Comparison of ENCODE assay signal across 10 cellular contexts in genomic region chr20:25194333-25194972, GRCh38. TPM values are rescaled to one million over a fixed set of nuclear protein-coding genes. Genes with fewer than 3 reads are reported as not detected.
DNase-seq lines count a peak whose midpoint lies in the region; ATAC-seq and TF ChIP-seq lines count a peak whose summit lies in the region.
"Had no signal": no experiment of that assay in that cellular context is flagged by ENCODE, and none has a peak within 500 bp of the region (broad histone marks: within the 10 kb centered on the region; RNA-seq: fewer than 3 reads in every experiment).

No MANE protein-coding gene starts in this region.

- no peaks in the 10 kb centered on the region for H3K27me3 Mint-ChIP-seq in activated naive CD8-positive, alpha-beta T cell treated with anti-CD3 and anti-CD28 coated beads, Interleukin-2, amount 50 U/mL, for 24 hours
- peaks cover 6% of the 10 kb centered on the region for H3K27me3 Mint-ChIP-seq in neural crest cell (ENCODE audit: low read depth)

- no peak overlapping the region for H3K27ac Mint-ChIP-seq in activated naive CD8-positive, alpha-beta T cell treated with anti-CD3 and anti-CD28 coated beads, Interleukin-2, amount 50 U/mL, for 24 hours
- H3K27ac Mint-ChIP-seq in neural crest cell (ENCODE audit: unreplicated experiment), result no peak overlapping the region

- peaks cover 35% of the 10 kb centered on the region for H3K4me1 Mint-ChIP-seq in activated naive CD8-positive, alpha-beta T cell treated with anti-CD3 and anti-CD28 coated beads, Interleukin-2, amount 50 U/mL, for 24 hours
- H3K4me1 Mint-ChIP-seq in neural crest cell, result peaks cover 28% of the 10 kb centered on the region

- no peak for ATAC-seq in activated naive CD8-positive, alpha-beta T cell treated with anti-CD3 and anti-CD28 coated beads, Interleukin-2, amount 50 U/mL, for 24 hours
- no peak for ATAC-seq in GM21381 (IDR thresholded peaks at IDR 0.05; ENCODE audit: unreplicated experiment)
- ATAC-seq in GM21390 (IDR thresholded peaks at IDR 0.05; ENCODE audit: unreplicated experiment), result no peak

- no peak for TF ChIP-seq CTCF in GM10248 (IDR thresholded peaks at IDR 0.05; ENCODE audit: control extremely low read depth, extremely low read depth, low read depth, missing control alignments)
- TF ChIP-seq CTCF in neural crest cell (conservative IDR thresholded peaks at IDR 0.05), result no peak

- POLR2A ChIA-PET in GM10248 (lab: Yijun Ruan, JAX), result interaction anchor here (1.0 kb wide), 1 partner anchor 54 kb away, joined by 3 read pairs; the partner anchor contains the start of gene PYGB

- H3K9me3 Mint-ChIP-seq in activated naive CD8-positive, alpha-beta T cell treated with anti-CD3 and anti-CD28 coated beads, Interleukin-2, amount 50 U/mL, for 24 hours, result no peaks in the 10 kb centered on the region
- no peaks in the 10 kb centered on the region for H3K9me3 Mint-ChIP-seq in neural crest cell

- H3K36me3 Mint-ChIP-seq in activated naive CD8-positive, alpha-beta T cell treated with anti-CD3 and anti-CD28 coated beads, Interleukin-2, amount 50 U/mL, for 24 hours (ENCODE audit: low read depth), result peaks cover 2% of the 10 kb centered on the region
- no peaks in the 10 kb centered on the region for H3K36me3 Mint-ChIP-seq in neural crest cell (ENCODE audit: low read depth)

- CTCF ChIA-PET in GM10248 (lab: Yijun Ruan, JAX), result interaction anchor here (1.9 to 2.0 kb wide), 2 partner anchors 10 to 204 kb away, joined by 7 read pairs; no protein-coding TSS in a partner anchor

- DNase-seq in AG08396 (ENCODE audit: low spot score) (peak; percentile 1), GM10248 (ENCODE audit: extremely low spot score) (peak; percentile 6), neural crest cell (ENCODE audit: low read depth, low spot score) (no peak), GM03348 (ENCODE audit: low spot score) (no peak), DMS 273 treated with DMSO at 0.1 percent for 48 hours (lab: John Stamatoyannopoulos, UW) (no peak)
- DNase-seq in activated naive CD8-positive, alpha-beta T cell treated with anti-CD3 and anti-CD28 coated beads, Interleukin-2, amount 50 U/mL, for 24 hours, result no peak
- DNase-seq: activated CD4-positive, alpha-beta T cell treated with anti-CD3 and anti-CD28 coated beads, Interleukin-2, amount 50 U/mL, for 48 hours; NCI-H1694 had no signal

- H3K4me3 Mint-ChIP-seq in activated naive CD8-positive, alpha-beta T cell treated with anti-CD3 and anti-CD28 coated beads, Interleukin-2, amount 50 U/mL, for 24 hours, result peak overlapping the region; percentile 88
- H3K4me3 Mint-ChIP-seq in neural crest cell, result peak overlapping the region; percentile 85

RNA-seq across cellular contexts. Expression of gene ENTPD6, which starts 1.1 kb away (rescaled TPM):
- 70.0 and 73.4 TPM in 2 replicates for total RNA-seq in neural crest cell

RNA-seq across cellular contexts. Expression of gene PYGB, which starts 53.4 kb away (rescaled TPM):
- total RNA-seq in neural crest cell, result 71.1 and 77.1 TPM in 2 replicates

Comparison
In these comparisons a context has a peak if more than half of its experiments do, and no peak if none do; other contexts are left out.
1. DNase-seq: peak in AG08396 (single experiment) and GM10248 (single experiment); none in activated naive CD8-positive, alpha-beta T cell treated with anti-CD3 and anti-CD28 coated beads, Interleukin-2, amount 50 U/mL, for 24 hours (single experiment), neural crest cell (single experiment), GM03348 (single experiment) and DMS 273 treated with DMSO at 0.1 percent for 48 hours (single experiment).